In genomic region chr6:167236239-167236571, GRCh38 we compare ENCODE assay signal across 24 cellular contexts. TPM values are rescaled to one million over a fixed set of nuclear protein-coding genes. Genes with fewer than 3 reads are reported as not detected.
A peak's percentile ranks its signal among the peaks of the same experiment; 100 is the strongest.
DNase-seq lines count a peak whose midpoint lies in the region; ATAC-seq, FAIRE-seq and TF ChIP-seq lines count a peak whose summit lies in the region.
"Had no signal": no experiment of that assay in that cellular context is flagged by ENCODE, and none has a peak within 500 bp of the region (broad histone marks: within the 10 kb centered on the region; RNA-seq: fewer than 3 reads in every experiment).

No MANE protein-coding gene starts in this region.

- H3K4me3 ChIP-seq in K562 (no peak overlapping the region), HepG2 (replicated peaks in 1 of 3; ENCODE audit: insufficient read depth in 1 of 3, low read depth in 2 of 3, low read length in 3 of 3) (no peak overlapping the region)
- H3K4me3 ChIP-seq: SJSA1 had no signal

- peaks cover 0 to 12% of the 10 kb centered on the region in 2 experiments; a peak in 1 of 5 replicates for H3K4me1 ChIP-seq in K562 (replicated peaks in 1 of 2; ENCODE audit: control insufficient read depth in 2 of 2, insufficient read depth in 2 of 2, low read length in 2 of 2)
- peaks cover 74% of the 10 kb centered on the region for H3K4me1 ChIP-seq in HepG2 (ENCODE audit: insufficient read depth, low read length)
- H3K4me1 ChIP-seq: SJSA1 had no signal

- FAIRE-seq in K562 (lab: Jason Lieb, UNC) (no peak), HepG2 (lab: Jason Lieb, UNC) (no peak)
- FAIRE-seq: D721Med, GM12892, GM18507, HTR-8/SVneo had no signal

- no peaks in the 10 kb centered on the region for H3K79me2 ChIP-seq in K562 (ENCODE audit: control insufficient read depth, insufficient read depth, low read length)
- no peaks in the 10 kb centered on the region for H3K79me2 ChIP-seq in HepG2 (ENCODE audit: insufficient read depth, low read length)

- no peak for TF ChIP-seq RAD21 in K562 (CRISPR knock-in tag; conservative IDR thresholded peaks at IDR 0.05 in 1 of 2, IDR thresholded peaks at IDR 0.05 in 1 of 2)
- TF ChIP-seq RAD21 in HepG2 (CRISPR knock-in tag; IDR thresholded peaks at IDR 0.05): no peak

- TF ChIP-seq CTCF in K562 (IDR thresholded peaks at IDR 0.05 in 2 of 3, conservative IDR thresholded peaks at IDR 0.05 in 1 of 3; ENCODE audit: insufficient read depth in 2 of 3, low read depth in 1 of 3, low read length in 3 of 3) (peak in 1 of 3 experiments; percentile 6; a peak in 1 of 6 replicates), HepG2 (CRISPR knock-in tag; IDR thresholded peaks at IDR 0.05) (peak; percentile 13; the same call in 1 of the 2 replicates)

- H3K27ac ChIP-seq in K562 (ENCODE audit: extremely low read depth, low read depth, low read length): no peak overlapping the region
- no peak overlapping the region for H3K27ac ChIP-seq in HepG2 (ENCODE audit: extremely low read length, insufficient read depth, low read length)
- H3K27ac ChIP-seq: 22Rv1, C4-2B, HL-60, SJSA1 had no signal

- peak; percentile 58; the same call in 2 of the 3 replicates for ATAC-seq in K562
- no peak for ATAC-seq in HepG2
- ATAC-seq in GM18870 (IDR thresholded peaks at IDR 0.05; ENCODE audit: unreplicated experiment): no peak
- ATAC-seq in GM18867 (IDR thresholded peaks at IDR 0.05; ENCODE audit: unreplicated experiment): no peak
- ATAC-seq: Panc1 had no signal

- CTCF ChIA-PET in K562 (lab: Yijun Ruan, JAX; ENCODE audit: low intra/inter-chr PET ratio): no interaction called here
- CTCF ChIA-PET in HepG2 (lab: Yijun Ruan, JAX; ENCODE audit: low intra/inter-chr PET ratio, low total read pairs): no interaction called here

- H3K27me3 ChIP-seq in K562 (ENCODE audit: control insufficient read depth in 2 of 2, insufficient read depth in 2 of 2, low read length in 2 of 2): peaks cover 31 to 53% of the 10 kb centered on the region in 2 experiments; a peak in 4 of 5 replicates
- H3K27me3 ChIP-seq in HepG2 (ENCODE audit: control insufficient read depth in 1 of 2, insufficient read depth in 2 of 2, low read length in 2 of 2): no peaks in the 10 kb centered on the region

- intact Hi-C loops in K562 (cut with micrococcal nuclease) (no loop called here), HepG2 (cut with micrococcal nuclease; ENCODE audit: unreplicated experiment) (no loop called here)

- in situ Hi-C loops in K562 (cut with MboI) (no loop called here), HepG2 (cut with HindIII; ENCODE audit: extremely low pct_ligation_motif_present, low pct_unique_long_range_greater_than_20kb) (loop anchor here (5.0 kb wide), 1 partner anchor 36 kb away; no protein-coding TSS in a partner anchor)

- TF ChIP-seq POLR2A in K562 (conservative IDR thresholded peaks at IDR 0.05): no peak
- TF ChIP-seq POLR2A in HepG2 (IDR thresholded peaks at IDR 0.05; ENCODE audit: insufficient read depth in 1 of 2, low read depth in 2 of 2, low read length in 2 of 2): no peak

- H3K36me3 ChIP-seq in K562 (ENCODE audit: control insufficient read depth, insufficient read depth, low read length) (no peaks in the 10 kb centered on the region), HepG2 (replicated peaks in 1 of 2; ENCODE audit: control insufficient read depth in 1 of 2, insufficient read depth in 2 of 2, low read length in 2 of 2) (no peaks in the 10 kb centered on the region)
- H3K36me3 ChIP-seq: SJSA1 had no signal

- DNase-seq in NCI-H524 (lab: John Stamatoyannopoulos, UW): peak; percentile 40 to 72
- DNase-seq in NCI-H524 treated with DMSO at 0.1 percent for 48 hours (lab: John Stamatoyannopoulos, UW): no peak
- no peak for DNase-seq in K562 (ENCODE audit: extremely low read depth in 1 of 4, low spot score in 3 of 4)
- DNase-seq in HepG2 (ENCODE audit: low spot score): no peak
- DNase-seq in retina: peak; percentile 43
- no peak for DNase-seq in LoVo (ENCODE audit: low spot score)
- DNase-seq: AML-193, H7, NCI-H1105, NCI-H1694, NCI-H2107, NCI-H226, NCI-H526 had no signal

- H3K4me2 ChIP-seq in K562 (ENCODE audit: insufficient read depth, low read length): no peak overlapping the region
- no peak overlapping the region for H3K4me2 ChIP-seq in HepG2 (ENCODE audit: low read depth, low read length)

- WGBS in K562 (ENCODE audit: insufficient coverage, low coverage, missing lambda C conversion rate): 2% methylated on average over 16 of the region's 16 CpGs
- WGBS in HepG2 (ENCODE audit: low lambda C conversion rate): 95% methylated on average over 16 of the region's 16 CpGs

- no peaks in the 10 kb centered on the region for H3K9me3 ChIP-seq in K562 (replicated peaks; ENCODE audit: control insufficient read depth, insufficient read depth, low read depth, low read length)
- H3K9me3 ChIP-seq in HepG2 (ENCODE audit: low read length): no peaks in the 10 kb centered on the region
- H3K9me3 ChIP-seq: SJSA1 had no signal

- POLR2A ChIA-PET in K562 (lab: Yijun Ruan, JAX) (no interaction called here), HepG2 (lab: Yijun Ruan, JAX) (interaction anchor here (3.2 kb wide), 1 partner anchor 33 kb away, joined by 19 read pairs; no protein-coding TSS in a partner anchor)

- TF ChIP-seq EP300 in K562 (IDR thresholded peaks at IDR 0.05; ENCODE audit: low read length) (no peak), HepG2 (IDR thresholded peaks at IDR 0.05; ENCODE audit: low read depth in 2 of 2, low read length in 2 of 2) (no peak), HepG2 (CRISPR knock-in tag; IDR thresholded peaks at IDR 0.05; ENCODE audit: borderline replicate concordance) (no peak)

- no peaks in the 10 kb centered on the region for H3K9me1 ChIP-seq in K562 (ENCODE audit: control insufficient read depth, insufficient read depth, low read length)

- peaks cover 6% of the 10 kb centered on the region for H4K20me1 ChIP-seq in K562 (replicated peaks; ENCODE audit: control insufficient read depth, insufficient read depth, low read length)
- no peaks in the 10 kb centered on the region for H4K20me1 ChIP-seq in HepG2 (ENCODE audit: insufficient read depth, low read length)

- no peak overlapping the region for H2AFZ ChIP-seq in K562 (ENCODE audit: low read depth, low read length)
- no peak overlapping the region for H2AFZ ChIP-seq in HepG2 (ENCODE audit: low read length)

- H3K9ac ChIP-seq in K562 (ENCODE audit: insufficient read depth in 1 of 2, low read depth in 2 of 2, low read length in 2 of 2): no peak overlapping the region; a peak in 1 of 4 replicates
- H3K9ac ChIP-seq in HepG2 (ENCODE audit: insufficient read depth, low read depth, low read length): no peak overlapping the region

- BruUV-seq in K562 (replicated peaks; lab: Mats Ljungman, UMichigan) (no TSS peak), HepG2 (replicated peaks; lab: Mats Ljungman, UMichigan) (no TSS peak)

TF ChIP-seq in K562, 482 proteins besides CTCF, POLR2A, EP300 and RAD21:
- TF ChIP-seq FOXM1 (IDR thresholded peaks at IDR 0.05; ENCODE audit: low read depth): no peak
- no peak for TF ChIP-seq FOXM1 (CRISPR knock-in tag; IDR thresholded peaks at IDR 0.05; ENCODE audit: low read depth)
- 0 out of 2 replicates have a peak, but pooled peaks have one; percentile 9 for TF ChIP-seq C11orf30 (IDR thresholded peaks at IDR 0.05; ENCODE audit: low read depth)

TF ChIP-seq in HepG2, 621 proteins besides CTCF, POLR2A, EP300 and RAD21 (continues in another document):
- TF ChIP-seq ZEB1 (IDR thresholded peaks at IDR 0.05; ENCODE audit: insufficient replicate concordance, low read depth) (no peak), REL (CRISPR knock-in tag; conservative IDR thresholded peaks at IDR 0.05) (no peak), ZBTB38 (CRISPR knock-in tag; IDR thresholded peaks at IDR 0.05) (0 out of 2 replicates have a peak, but pooled peaks have one; percentile 15)

RNA-seq across cellular contexts. Expression of gene UNC93A, which starts 54.9 kb away (rescaled TPM):
- total RNA-seq in K562 (2011; cell fraction: chromatin; rRNA removed; ENCODE audit: low replicate concordance): not detected in 2 replicates
- not detected in 2 replicates for total RNA-seq in K562 (2011; cell fraction: nucleolus; rRNA removed)
- total RNA-seq in K562 (2011; cell fraction: nucleoplasm; rRNA removed): not detected in 2 replicates
- total RNA-seq in K562 (2014; rRNA removed) (not detected in 2 replicates), K562 (2014; rRNA removed; fragmentation: Illumina TruSeq; extraction: Trizol) (not detected in 2 replicates), K562 (2015; rRNA removed; fragmentation: Illumina TruSeq; extraction: Trizol) (not detected in 2 replicates), K562 (2021) (not detected in 2 replicates), HepG2 (2016; rRNA removed; fragmentation: Illumina TruSeq; extraction: Trizol) (8.3 and 11.0 TPM in 2 replicates)
- polyA plus RNA-seq in K562 (2011; rRNA removed) (not detected in 2 replicates), K562 (2014; fragmentation: Illumina TruSeq; extraction: Trizol) (not detected in 2 replicates), K562 (2014; fragmentation: Nextera tagmentation; extraction: Ambion mirVana) (not detected), K562 (2014; rRNA removed) (not detected in 2 replicates), HepG2 (2011; rRNA removed) (32.4 and 42.7 TPM in 2 replicates)
- polyA plus RNA-seq in K562 (2011; cell fraction: cytosol; rRNA removed): not detected in 2 replicates
- polyA plus RNA-seq in K562 (2011; cell fraction: nucleus; rRNA removed): not detected in 2 replicates
- not detected in 2 replicates for polyA plus RNA-seq in K562 (2012)
- polyA minus RNA-seq in K562 (2011; rRNA and poly(A)+ RNA removed): not detected in 2 replicates
- not detected in 2 replicates for polyA minus RNA-seq in K562 (2011; cell fraction: cytosol; rRNA and poly(A)+ RNA removed)
- polyA minus RNA-seq in K562 (2011; cell fraction: nucleus; rRNA and poly(A)+ RNA removed): not detected in 2 replicates
- total RNA-seq in HepG2 (2016; cell fraction: cytosol; rRNA removed; fragmentation: Illumina TruSeq; extraction: Trizol; ENCODE audit: low read depth): 4.1 and 4.2 TPM in 2 replicates
- 8.7 and 10.0 TPM in 2 replicates for total RNA-seq in HepG2 (2016; cell fraction: insoluble cytoplasmic fraction; rRNA removed; fragmentation: Illumina TruSeq; extraction: Trizol)
- total RNA-seq in HepG2 (2016; cell fraction: membrane; rRNA removed; fragmentation: Illumina TruSeq; extraction: Trizol): 7.5 and 7.8 TPM in 2 replicates
- total RNA-seq in HepG2 (2016; cell fraction: nucleus; rRNA removed; fragmentation: Illumina TruSeq; extraction: Trizol): 6.8 and 7.8 TPM in 2 replicates
- 40.5 and 49.1 TPM in 2 replicates for polyA plus RNA-seq in HepG2 (2011; cell fraction: cytosol; rRNA removed)
- 21.7 and 28.7 TPM in 2 replicates for polyA plus RNA-seq in HepG2 (2011; cell fraction: nucleus; rRNA removed)
- polyA plus RNA-seq in HepG2 (2012): 9.6 and 43.8 TPM in 2 replicates
- 3.4 and 3.8 TPM in 2 replicates for polyA plus RNA-seq in HepG2 (2016; cell fraction: cytosol; fragmentation: Illumina TruSeq; extraction: Trizol; ENCODE audit: low read depth)
- polyA plus RNA-seq in HepG2 (2016; cell fraction: insoluble cytoplasmic fraction; fragmentation: Illumina TruSeq; extraction: Trizol; ENCODE audit: low read depth): 6.5 and 9.8 TPM in 2 replicates
- polyA plus RNA-seq in HepG2 (2016; cell fraction: membrane; fragmentation: Illumina TruSeq; extraction: Trizol; ENCODE audit: low read depth): 6.1 and 6.5 TPM in 2 replicates
- 10.8 and 11.1 TPM in 2 replicates for polyA plus RNA-seq in HepG2 (2016; cell fraction: nucleus; fragmentation: Illumina TruSeq; extraction: Trizol; ENCODE audit: insufficient read depth, low read depth)
- polyA minus RNA-seq in HepG2 (2011; rRNA and poly(A)+ RNA removed; ENCODE audit: low replicate concordance): 97.2 TPM in 1 of 2 replicates, not detected in the other
- 16.1 and 16.4 TPM in 2 replicates for polyA minus RNA-seq in HepG2 (2011; cell fraction: cytosol; rRNA and poly(A)+ RNA removed)
- 12.5 and 12.9 TPM in 2 replicates for polyA minus RNA-seq in HepG2 (2011; cell fraction: nucleus; rRNA and poly(A)+ RNA removed)
- total RNA-seq: SJSA1 had no signal

Comparison
In these comparisons a context has a peak if more than half of its experiments do, and no peak if none do; other contexts are left out.
1. DNase-seq: peak in NCI-H524 (2 of 2) and retina (single experiment); none in NCI-H524 treated with DMSO at 0.1 percent for 48 hours (single experiment), K562 (0 of 4), HepG2 (single experiment) and LoVo (single experiment).
2. RNA of gene UNC93A, which starts 54.9 kb away (total RNA-seq): 4.1 to 11.0 TPM in HepG2; not detected in K562; every median in the first group is over 4 times any median in the second.